ENCODE assay signal across 20 cellular contexts in the genomic region with DNA sequence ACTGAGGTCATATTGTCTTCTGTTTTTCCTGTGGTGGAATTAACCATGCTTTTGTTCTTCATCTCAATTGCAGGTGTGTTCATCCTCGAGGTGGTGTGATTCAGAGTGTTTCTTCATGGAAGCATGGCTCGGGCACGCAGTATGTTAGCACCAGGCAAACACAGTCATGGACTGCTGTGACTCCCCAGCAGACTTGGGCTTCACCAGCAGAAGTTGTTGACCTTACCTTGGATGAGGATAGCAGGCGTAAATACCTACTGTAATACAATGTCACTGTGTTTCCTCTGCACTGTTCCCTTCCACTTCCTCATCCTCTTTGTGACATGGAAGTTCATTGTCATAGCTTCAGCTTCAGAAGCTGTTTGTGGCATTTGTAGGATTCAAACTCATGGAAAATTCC.
DNase-seq lines count a peak whose midpoint lies in the region; ATAC-seq and TF ChIP-seq lines count a peak whose summit lies in the region.
"Had no signal": no experiment of that assay in that cellular context is flagged by ENCODE, and none has a peak within 500 bp of the region (broad histone marks: within the 10 kb centered on the region; RNA-seq: fewer than 3 reads in every experiment).

No MANE protein-coding gene starts in this region.

- in situ Hi-C loops in brain microvascular endothelial cell (cut with HindIII; ENCODE audit: low pct_ligation_motif_present, low sequenced_read_pairs) = no loop called here

- H3K18ac ChIP-seq in mesenchymal stem cell (ENCODE audit: low read depth in 1 of 2, low read length in 2 of 2) = no peak overlapping the region

- TF ChIP-seq CTCF in CD14-positive monocyte (IDR thresholded peaks at IDR 0.05) (no peak), brain microvascular endothelial cell (IDR thresholded peaks at IDR 0.05; ENCODE audit: low read depth, low read length, missing control alignments) (no peak)

- CTCF ChIA-PET in activated CD4-positive, alpha-beta T cell treated with anti-CD3 and anti-CD28 coated beads for 36 hours (lab: Charles Lee) = interaction anchor here (0.8 to 1.6 kb wide), 2 partner anchors 14 to 135 kb away, joined by 3 to 6 read pairs; no protein-coding TSS in a partner anchor

- peaks cover 11% of the 10 kb centered on the region for H3K4me1 ChIP-seq in mesenchymal stem cell (ENCODE audit: control insufficient read depth, insufficient read depth, low read depth, low read length)

- no peak for ATAC-seq in activated CD4-positive, alpha-beta T cell treated with anti-CD3 and anti-CD28 coated beads for 36 hours
- ATAC-seq: naive thymus-derived CD4-positive, alpha-beta T cell; sciatic nerve; stimulated activated naive B cell treated with anti-CD40 and anti-IgM and Interleukin-4, amounts not matched to agents 10 μg/mL and 1 μg/mL and 100 μg/mL, for 72 hours had no signal

- H2BK15ac ChIP-seq in mesenchymal stem cell (ENCODE audit: low read depth, poor library complexity, severe bottlenecking) = no peak overlapping the region

- peaks cover 5% of the 10 kb centered on the region for H3K79me1 ChIP-seq in mesenchymal stem cell (replicated peaks; ENCODE audit: low read length, poor library complexity, severe bottlenecking)

- H3K27me3 Mint-ChIP-seq in activated CD4-positive, alpha-beta T cell treated with anti-CD3 and anti-CD28 coated beads for 36 hours = no peaks in the 10 kb centered on the region
- H3K27me3 Mint-ChIP-seq in CD14-positive monocyte (ENCODE audit: low read depth in 3 of 3) = no peaks in the 10 kb centered on the region
- H3K27me3 Mint-ChIP-seq in activated T-helper 2 cell treated with anti-CD3 and anti-CD28 coated beads, Interferon-gamma antibody, Interleukin-2, Interleukin-4, amounts not matched to agents 10 μg/mL and 5 μg/mL and 100 μg/mL, durations not matched to agents 14 hours and 24 hours and 36 hours (ENCODE audit: low read depth) = no peaks in the 10 kb centered on the region
- H3K27me3 Mint-ChIP-seq: activated CD4-positive, alpha-beta T cell treated with anti-CD3 and anti-CD28 coated beads, Interleukin-2, amount 10 ng/mL, durations not matched to agents 7 days and 5 days; naive thymus-derived CD4-positive, alpha-beta T cell; stimulated activated naive B cell treated with anti-CD40 and anti-IgM and Interleukin-4, amounts not matched to agents 10 μg/mL and 1 μg/mL and 100 μg/mL, for 72 hours had no signal

- H3K9me3 Mint-ChIP-seq in activated CD4-positive, alpha-beta T cell treated with anti-CD3 and anti-CD28 coated beads for 36 hours (ENCODE audit: low read depth) = no peaks in the 10 kb centered on the region
- no peaks in the 10 kb centered on the region for H3K9me3 Mint-ChIP-seq in CD14-positive monocyte
- H3K9me3 Mint-ChIP-seq in activated T-helper 2 cell treated with anti-CD3 and anti-CD28 coated beads, Interferon-gamma antibody, Interleukin-2, Interleukin-4, amounts not matched to agents 10 μg/mL and 5 μg/mL and 100 μg/mL, durations not matched to agents 14 hours and 24 hours and 36 hours = no peaks in the 10 kb centered on the region
- H3K9me3 Mint-ChIP-seq: activated CD4-positive, alpha-beta T cell treated with anti-CD3 and anti-CD28 coated beads, Interleukin-2, amount 10 ng/mL, durations not matched to agents 7 days and 5 days; naive thymus-derived CD4-positive, alpha-beta T cell; stimulated activated naive B cell treated with anti-CD40 and anti-IgM and Interleukin-4, amounts not matched to agents 10 μg/mL and 1 μg/mL and 100 μg/mL, for 72 hours had no signal

- H3K9ac ChIP-seq in mesenchymal stem cell (ENCODE audit: low read length) = no peak overlapping the region

- H4K91ac ChIP-seq in mesenchymal stem cell (ENCODE audit: low read length) = peak overlapping the region; percentile 30

- H2BK120ac ChIP-seq in mesenchymal stem cell (ENCODE audit: low read depth, low read length) = no peak overlapping the region

- no peak overlapping the region for H3K4ac ChIP-seq in mesenchymal stem cell (ENCODE audit: low read depth in 1 of 2, low read length in 2 of 2)

- no peak overlapping the region for H3K14ac ChIP-seq in mesenchymal stem cell (ENCODE audit: low read length in 2 of 2)

- no peaks in the 10 kb centered on the region for H3K9me3 ChIP-seq in mesenchymal stem cell (ENCODE audit: control insufficient read depth, low read length)
- H3K9me3 ChIP-seq: esophagus squamous epithelium, ovary, tibial nerve had no signal

- peaks cover 51% of the 10 kb centered on the region for H3K4me1 Mint-ChIP-seq in activated CD4-positive, alpha-beta T cell treated with anti-CD3 and anti-CD28 coated beads for 36 hours
- no peaks in the 10 kb centered on the region for H3K4me1 Mint-ChIP-seq in CD14-positive monocyte
- peaks cover 52% of the 10 kb centered on the region for H3K4me1 Mint-ChIP-seq in activated T-helper 2 cell treated with anti-CD3 and anti-CD28 coated beads, Interferon-gamma antibody, Interleukin-2, Interleukin-4, amounts not matched to agents 10 μg/mL and 5 μg/mL and 100 μg/mL, durations not matched to agents 14 hours and 24 hours and 36 hours (ENCODE audit: low read depth)

- H2BK5ac ChIP-seq in mesenchymal stem cell (ENCODE audit: low read depth, low read length, poor library complexity, severe bottlenecking) = no peak overlapping the region

- H3K27me3 ChIP-seq in mesenchymal stem cell (ENCODE audit: control insufficient read depth in 1 of 2, insufficient read depth in 1 of 2, low read length in 2 of 2) (no peaks in the 10 kb centered on the region), brain microvascular endothelial cell (replicated peaks) (no peaks in the 10 kb centered on the region)
- H3K27me3 ChIP-seq: esophagus squamous epithelium, ovary, tibial nerve had no signal

- intact Hi-C loops in activated CD4-positive, alpha-beta T cell treated with anti-CD3 and anti-CD28 coated beads for 36 hours (cut with DNase I, micrococcal nuclease) = no loop called here
- intact Hi-C loops in CD14-positive monocyte (cut with micrococcal nuclease) = no loop called here
- intact Hi-C loops in activated T-helper 2 cell treated with anti-CD3 and anti-CD28 coated beads, Interferon-gamma antibody, Interleukin-2, Interleukin-4, amounts not matched to agents 10 μg/mL and 5 μg/mL and 100 μg/mL, durations not matched to agents 14 hours and 24 hours and 36 hours (cut with micrococcal nuclease) = no loop called here

- POLR2A ChIA-PET in activated CD4-positive, alpha-beta T cell treated with anti-CD3 and anti-CD28 coated beads for 36 hours (lab: Charles Lee) = no interaction called here

- H4K8ac ChIP-seq in mesenchymal stem cell (ENCODE audit: low read length) = no peak overlapping the region

- WGBS in mesenchymal stem cell = 92% methylated on average over 4 of the region's 4 CpGs

- peaks cover 29% of the 10 kb centered on the region for H3K36me3 Mint-ChIP-seq in activated CD4-positive, alpha-beta T cell treated with anti-CD3 and anti-CD28 coated beads for 36 hours (ENCODE audit: low read depth)
- H3K36me3 Mint-ChIP-seq in CD14-positive monocyte = peaks cover 47 to 63% of the 10 kb centered on the region in 2 donors
- H3K36me3 Mint-ChIP-seq in activated T-helper 2 cell treated with anti-CD3 and anti-CD28 coated beads, Interferon-gamma antibody, Interleukin-2, Interleukin-4, amounts not matched to agents 10 μg/mL and 5 μg/mL and 100 μg/mL, durations not matched to agents 14 hours and 24 hours and 36 hours (ENCODE audit: low read depth) = peaks cover 63% of the 10 kb centered on the region

- H3K4me3 ChIP-seq in mesenchymal stem cell (ENCODE audit: insufficient read depth in 1 of 2, low read depth in 1 of 2, low read length in 2 of 2) = no peak overlapping the region
- no peak overlapping the region for H3K4me3 ChIP-seq in brain microvascular endothelial cell (ENCODE audit: low read depth, low read length)
- H3K4me3 ChIP-seq: esophagus squamous epithelium, ovary, tibial nerve had no signal

- no peak overlapping the region for H3K4me3 Mint-ChIP-seq in activated CD4-positive, alpha-beta T cell treated with anti-CD3 and anti-CD28 coated beads for 36 hours
- no peak overlapping the region for H3K4me3 Mint-ChIP-seq in CD14-positive monocyte
- H3K4me3 Mint-ChIP-seq in activated T-helper 2 cell treated with anti-CD3 and anti-CD28 coated beads, Interferon-gamma antibody, Interleukin-2, Interleukin-4, amounts not matched to agents 10 μg/mL and 5 μg/mL and 100 μg/mL, durations not matched to agents 14 hours and 24 hours and 36 hours (ENCODE audit: low read depth) = no peak overlapping the region
- H3K4me3 Mint-ChIP-seq: activated CD4-positive, alpha-beta T cell treated with anti-CD3 and anti-CD28 coated beads, Interleukin-2, amount 10 ng/mL, durations not matched to agents 7 days and 5 days; naive thymus-derived CD4-positive, alpha-beta T cell; stimulated activated naive B cell treated with anti-CD40 and anti-IgM and Interleukin-4, amounts not matched to agents 10 μg/mL and 1 μg/mL and 100 μg/mL, for 72 hours had no signal

- peaks cover 6 to 33% of the 10 kb centered on the region in 2 experiments for H3K36me3 ChIP-seq in mesenchymal stem cell (ENCODE audit: control insufficient read depth in 1 of 2, insufficient read depth in 2 of 2, low read depth in 1 of 2, low read length in 2 of 2)
- no peaks in the 10 kb centered on the region for H3K36me3 ChIP-seq in brain microvascular endothelial cell (replicated peaks)
- H3K36me3 ChIP-seq: ovary had no signal

- no peak overlapping the region for H2AFZ ChIP-seq in mesenchymal stem cell (ENCODE audit: low read depth, low read length)

- H2AK5ac ChIP-seq in mesenchymal stem cell (ENCODE audit: low read length, severe bottlenecking) = peak overlapping the region; percentile 3

- H2BK12ac ChIP-seq in mesenchymal stem cell (ENCODE audit: low read length in 2 of 2) = no peak overlapping the region

- no peak overlapping the region for H3K23ac ChIP-seq in mesenchymal stem cell (ENCODE audit: low read length in 2 of 2)

- no peak for DNase-seq in activated CD4-positive, alpha-beta T cell treated with anti-CD3 and anti-CD28 coated beads for 36 hours
- DNase-seq in activated CD4-positive, alpha-beta T cell treated with anti-CD3 and anti-CD28 coated beads, Interleukin-2, amount 50 U/mL, for 4 hours = no peak
- no peak for DNase-seq in CD14-positive monocyte (ENCODE audit: low spot score)
- DNase-seq in activated T-helper 2 cell treated with anti-CD3 and anti-CD28 coated beads, Interferon-gamma antibody, Interleukin-2, Interleukin-4, amounts not matched to agents 10 μg/mL and 5 μg/mL and 100 μg/mL, durations not matched to agents 14 hours and 24 hours and 36 hours (ENCODE audit: low spot score) = no peak
- no peak for DNase-seq in mesenchymal stem cell
- no peak for DNase-seq in central memory CD4-positive, alpha-beta T cell
- no peak for DNase-seq in brain microvascular endothelial cell
- no peak for DNase-seq in epidermal melanocyte (ENCODE audit: insufficient read length, low spot score)
- DNase-seq: activated CD4-positive, alpha-beta T cell treated with anti-CD3 and anti-CD28 coated beads, Interleukin-2, amount 10 ng/mL, durations not matched to agents 7 days and 5 days; activated T-cell treated with anti-CD3 and anti-CD28 coated beads, Interleukin-2, amount 50 U/mL, for 1 hour; dermis blood vessel endothelial cell; esophagus squamous epithelium; naive thymus-derived CD4-positive, alpha-beta T cell; NCI-H1092 treated with DMSO at 0.1 percent for 48 hours; NCI-H2081 treated with DMSO at 0.1 percent for 48 hours; NCI-H524; ovary; stimulated activated naive B cell treated with anti-CD40 and anti-IgM and Interleukin-4, amounts not matched to agents 10 μg/mL and 1 μg/mL and 100 μg/mL, for 72 hours had no signal

- H3K27ac ChIP-seq in mesenchymal stem cell (ENCODE audit: low read length, poor library complexity, severe bottlenecking) = no peak overlapping the region
- H3K27ac ChIP-seq in brain microvascular endothelial cell = no peak overlapping the region
- H3K27ac ChIP-seq: esophagus squamous epithelium, ovary had no signal

- H3K27ac Mint-ChIP-seq in activated CD4-positive, alpha-beta T cell treated with anti-CD3 and anti-CD28 coated beads for 36 hours = peak overlapping the region; percentile 56
- H3K27ac Mint-ChIP-seq in CD14-positive monocyte = peak overlapping the region in 5 of 7 donors; percentile 23 to 80 (median 63)
- peak overlapping the region; percentile 60 for H3K27ac Mint-ChIP-seq in activated T-helper 2 cell treated with anti-CD3 and anti-CD28 coated beads, Interferon-gamma antibody, Interleukin-2, Interleukin-4, amounts not matched to agents 10 μg/mL and 5 μg/mL and 100 μg/mL, durations not matched to agents 14 hours and 24 hours and 36 hours
- H3K27ac Mint-ChIP-seq: activated CD4-positive, alpha-beta T cell treated with anti-CD3 and anti-CD28 coated beads, Interleukin-2, amount 10 ng/mL, durations not matched to agents 7 days and 5 days; stimulated activated naive B cell treated with anti-CD40 and anti-IgM and Interleukin-4, amounts not matched to agents 10 μg/mL and 1 μg/mL and 100 μg/mL, for 72 hours had no signal

- H3K4me2 ChIP-seq in mesenchymal stem cell (ENCODE audit: low read length, poor library complexity, severe bottlenecking) = no peak overlapping the region
